1 cellular context compared by ENCODE assay signal in the genomic region with DNA sequence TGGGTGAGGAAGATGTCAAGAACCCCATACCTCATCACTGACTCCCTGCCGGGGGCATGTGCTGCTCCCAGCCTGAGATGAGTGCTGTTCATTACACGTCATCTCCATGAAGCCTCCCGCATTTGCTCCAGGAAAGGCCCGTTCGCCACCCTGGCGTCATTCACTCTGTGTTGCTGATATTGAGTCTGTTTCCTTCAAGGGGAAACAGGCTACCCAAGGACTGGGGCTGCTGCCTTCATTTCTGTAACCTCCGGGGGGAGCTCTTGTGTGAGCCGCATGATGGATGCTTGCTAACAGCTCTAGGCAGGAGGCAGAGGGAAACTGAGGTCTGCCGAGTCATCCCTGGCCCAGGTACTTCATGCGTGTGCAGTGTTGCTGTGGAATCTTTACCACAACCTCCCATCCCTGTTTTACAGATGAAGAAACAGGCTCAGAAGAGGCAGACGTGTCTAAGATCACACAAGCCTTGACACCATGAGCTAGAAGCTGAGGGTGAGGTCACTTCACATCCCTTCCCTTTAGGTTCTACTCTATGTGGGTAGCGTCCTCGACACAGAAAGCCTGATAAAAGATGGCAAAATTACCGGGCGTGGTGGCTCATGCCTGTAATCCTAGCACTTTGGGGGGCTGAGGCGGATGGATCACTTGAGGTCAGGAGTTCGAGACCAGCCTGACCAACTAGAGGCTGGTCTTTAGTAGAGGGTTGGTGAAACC.
A peak's percentile ranks its signal among the peaks of the same experiment; 100 is the strongest.
TF ChIP-seq lines count a peak whose summit lies in the region.

No MANE protein-coding gene starts in this region.

TF ChIP-seq in GM12878, 131 proteins besides CTCF, POLR2A, EP300 and RAD21:
- TF ChIP-seq RAD51 (IDR thresholded peaks at IDR 0.05) (no peak), NRF1 (conservative IDR thresholded peaks at IDR 0.05; ENCODE audit: low read depth, low read length) (no peak), YY1 (IDR thresholded peaks at IDR 0.05; ENCODE audit: low read depth, low read length) (0 out of 2 replicates have a peak, but pooled peaks have one; percentile 43)
